36 cellular contexts compared by ENCODE assay signal in genomic region chr5:1844708-1845436, GRCh38. TPM values are rescaled to one million over a fixed set of nuclear protein-coding genes. Genes with fewer than 3 reads are reported as not detected.
"Had no signal": no experiment of that assay in that cellular context is flagged by ENCODE, and none has a peak within 500 bp of the region (broad histone marks: within the 10 kb centered on the region; RNA-seq: fewer than 3 reads in every experiment).

No MANE protein-coding gene starts in this region.

- DNase-seq: nephron progenitor cell; nucleus accumbens; ovary; posterior cingulate gyrus; psoas muscle; right cardiac atrium; right lobe of liver; spleen; stimulated activated CD4-positive, alpha-beta T cell treated with anti-CD3 and anti-CD28 coated beads, Interleukin-12 subunit alpha, Interleukin-12 subunit beta, amount 100 ng/mL, for 4 hours; stimulated activated CD4-positive, alpha-beta T cell treated with anti-CD3 and anti-CD28 coated beads, Interleukin-1b, Interleukin-23, amount 100 ng/mL, for 48 hours; stimulated activated CD4-positive, alpha-beta T cell treated with anti-CD3 and anti-CD28 coated beads, Interleukin-4, amount 100 ng/mL, for 1 hour; stimulated activated CD4-positive, alpha-beta T cell treated with anti-CD3 and anti-CD28 coated beads, Interleukin-4, amount 100 ng/mL, for 4 hours; stimulated activated CD8-positive, alpha-beta memory T cell treated with anti-CD3 and anti-CD28 coated beads, Interleukin-4, amount 100 ng/mL, for 48 hours; stimulated activated naive CD4-positive, alpha-beta T cell; stimulated activated naive CD8-positive, alpha-beta T cell treated with anti-CD3 and anti-CD28 coated beads, Interleukin-15, amount 100 ng/mL, for 72 hours; stimulated activated naive CD8-positive, alpha-beta T cell treated with anti-CD3 and anti-CD28 coated beads, Interleukin-15, Interleukin-2, amounts not matched to agents 100 U/mL and 50 U/mL, for 24 hours; substantia nigra; testis; tibial artery; transverse colon; upper lobe of right lung had no signal

- H3K9ac ChIP-seq: parathyroid adenoma had no signal

- H3K27ac Mint-ChIP-seq: naive thymus-derived CD8-positive, alpha-beta T cell; natural killer cell treated with Interleukin-12 subunit alpha and Interleukin-12 subunit beta and Interleukin-15 and Interleukin-18, amount 100 ng/mL, for 72 hours; nephron progenitor cell; progenitor cell of endocrine pancreas; stimulated activated memory B cell treated with anti-CD40 and anti-IgM and Interleukin-4, amounts not matched to agents 10 μg/mL and 1 μg/mL and 100 μg/mL, for 72 hours; stimulated activated naive CD8-positive, alpha-beta T cell treated with anti-CD3 and anti-CD28 coated beads, Interleukin-15, amount 100 ng/mL, for 72 hours; type B pancreatic cell had no signal

- H3K79me2 ChIP-seq: parathyroid adenoma had no signal

- H3K4me2 ChIP-seq: smooth muscle cell had no signal

- H3K9me3 ChIP-seq: neutrophil, ovary, psoas muscle, right lobe of liver, suprapubic skin, testis, tibial artery, transverse colon, upper lobe of right lung, vagina had no signal

- H3K9me3 Mint-ChIP-seq: naive thymus-derived CD8-positive, alpha-beta T cell; natural killer cell treated with Interleukin-12 subunit alpha and Interleukin-12 subunit beta and Interleukin-15 and Interleukin-18, amount 100 ng/mL, for 72 hours; nephron progenitor cell; neural crest cell; stimulated activated memory B cell treated with anti-CD40 and anti-IgM and Interleukin-4, amounts not matched to agents 10 μg/mL and 1 μg/mL and 100 μg/mL, for 72 hours; stimulated activated naive CD8-positive, alpha-beta T cell treated with anti-CD3 and anti-CD28 coated beads, Interleukin-15, amount 100 ng/mL, for 72 hours; type B pancreatic cell had no signal

- H3K36me3 ChIP-seq: neutrophil, ovary, right lobe of liver, spleen, suprapubic skin, tibial artery, transverse colon, upper lobe of right lung, vagina had no signal

- H2AFZ ChIP-seq: parathyroid adenoma had no signal

- ATAC-seq: naive thymus-derived CD8-positive, alpha-beta T cell; natural killer cell treated with Interleukin-12 subunit alpha and Interleukin-12 subunit beta and Interleukin-15 and Interleukin-18, amount 100 ng/mL, for 72 hours; psoas muscle; right cardiac atrium; right lobe of liver; stimulated activated memory B cell treated with anti-CD40 and anti-IgM and Interleukin-4, amounts not matched to agents 10 μg/mL and 1 μg/mL and 100 μg/mL, for 72 hours; stimulated activated naive CD8-positive, alpha-beta T cell treated with anti-CD3 and anti-CD28 coated beads, Interleukin-15, amount 100 ng/mL, for 72 hours; stimulated activated naive CD8-positive, alpha-beta T cell treated with anti-CD3 and anti-CD28 coated beads, Interleukin-15, Interleukin-2, amounts not matched to agents 100 U/mL and 50 U/mL, for 24 hours; upper lobe of right lung had no signal

- H3K4me1 ChIP-seq: parathyroid adenoma, psoas muscle, right lobe of liver, suprapubic skin, testis, tibial artery, transverse colon, upper lobe of right lung, vagina had no signal

- H3K4me3 ChIP-seq: ovary, psoas muscle, right lobe of liver, skin epidermis, smooth muscle cell, spleen, suprapubic skin, testis, tibial artery, transverse colon, upper lobe of right lung, vagina had no signal

- H3K27me3 ChIP-seq: ovary, right lobe of liver, testis, vagina had no signal

- H3K4me3 Mint-ChIP-seq: naive thymus-derived CD8-positive, alpha-beta T cell; natural killer cell treated with Interleukin-12 subunit alpha and Interleukin-12 subunit beta and Interleukin-15 and Interleukin-18, amount 100 ng/mL, for 72 hours; nephron progenitor cell; neural crest cell; stimulated activated memory B cell treated with anti-CD40 and anti-IgM and Interleukin-4, amounts not matched to agents 10 μg/mL and 1 μg/mL and 100 μg/mL, for 72 hours; stimulated activated naive CD8-positive, alpha-beta T cell treated with anti-CD3 and anti-CD28 coated beads, Interleukin-15, amount 100 ng/mL, for 72 hours; type B pancreatic cell had no signal

- H3K27ac ChIP-seq: neutrophil, ovary, parathyroid adenoma, psoas muscle, right lobe of liver, skin epidermis, spleen, suprapubic skin, testis, tibial artery, transverse colon, upper lobe of right lung, vagina had no signal

- H3K36me3 Mint-ChIP-seq: naive thymus-derived CD8-positive, alpha-beta T cell; natural killer cell treated with Interleukin-12 subunit alpha and Interleukin-12 subunit beta and Interleukin-15 and Interleukin-18, amount 100 ng/mL, for 72 hours; stimulated activated memory B cell treated with anti-CD40 and anti-IgM and Interleukin-4, amounts not matched to agents 10 μg/mL and 1 μg/mL and 100 μg/mL, for 72 hours; type B pancreatic cell had no signal

- H3K4me1 Mint-ChIP-seq: stimulated activated memory B cell treated with anti-CD40 and anti-IgM and Interleukin-4, amounts not matched to agents 10 μg/mL and 1 μg/mL and 100 μg/mL, for 72 hours; stimulated activated naive CD8-positive, alpha-beta T cell treated with anti-CD3 and anti-CD28 coated beads, Interleukin-15, amount 100 ng/mL, for 72 hours had no signal

RNA-seq across cellular contexts. Expression of gene IRX4, which starts 37.9 kb away (rescaled TPM):
- total RNA-seq: naive thymus-derived CD8-positive, alpha-beta T cell; natural killer cell treated with Interleukin-12 subunit alpha and Interleukin-12 subunit beta and Interleukin-15 and Interleukin-18, amount 100 ng/mL, for 72 hours; omental fat pad; renal cortical epithelial cell; right lobe of liver; spleen; transverse colon; upper lobe of right lung; urinary bladder had no signal
- polyA plus RNA-seq: naive thymus-derived CD8-positive, alpha-beta T cell; ovary; right cardiac atrium; urinary bladder had no signal
